Comparison of ENCODE assay signal across 10 cellular contexts in the genomic region with DNA sequence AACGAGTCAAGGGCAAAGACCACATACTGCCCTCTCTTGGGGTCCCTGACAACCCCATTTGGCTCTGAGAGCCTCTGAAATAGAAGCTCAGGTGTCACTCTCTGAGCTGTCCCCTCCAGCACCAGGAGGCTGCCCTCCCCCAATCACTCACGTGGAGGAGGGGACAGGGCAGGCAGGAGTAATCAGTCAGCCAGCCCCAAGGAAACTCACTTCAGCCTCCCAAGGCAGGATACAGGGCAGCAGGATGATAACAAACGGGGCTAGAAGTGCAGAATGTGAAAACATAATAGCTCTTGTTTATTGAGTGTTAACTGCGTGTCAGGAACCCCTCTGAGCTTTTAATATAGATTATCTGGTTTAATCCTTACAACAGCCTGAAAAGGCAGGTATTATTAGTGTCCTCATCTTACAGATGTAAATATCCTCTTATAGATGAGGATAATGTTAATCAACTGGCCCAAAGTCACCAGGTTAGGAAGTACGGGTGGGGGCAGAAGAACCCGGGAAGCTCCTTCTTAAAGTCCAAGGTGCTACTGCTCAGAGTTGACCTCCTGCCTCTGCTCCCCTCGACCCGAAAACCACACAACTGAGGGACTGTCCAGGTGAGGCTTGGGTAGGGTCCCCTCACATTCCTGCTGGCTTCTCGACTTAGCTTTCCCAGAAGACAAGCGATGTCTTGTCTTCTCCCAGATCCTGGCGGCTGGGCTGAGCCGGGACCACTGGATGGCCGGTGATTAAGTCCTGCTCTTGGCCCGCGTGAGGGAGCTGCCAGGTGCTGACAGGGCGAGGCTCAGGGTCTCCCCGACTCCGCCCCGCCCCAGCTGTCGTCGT. TPM values are rescaled to one million over a fixed set of nuclear protein-coding genes. Genes with fewer than 3 reads are reported as not detected.
DNase-seq lines count a peak whose midpoint lies in the region; ATAC-seq and TF ChIP-seq lines count a peak whose summit lies in the region.
"Had no signal": no experiment of that assay in that cellular context is flagged by ENCODE, and none has a peak within 500 bp of the region (broad histone marks: within the 10 kb centered on the region; RNA-seq: fewer than 3 reads in every experiment).

No MANE protein-coding gene starts in this region.

- 9 to 12% methylated on average over 5 to 6 of the region's 21 CpGs for WGBS in gastroesophageal sphincter (ENCODE audit: low coverage in 1 of 2), 2 donors

- peaks cover 68% of the 10 kb centered on the region for H3K27me3 ChIP-seq in MM.1S (replicated peaks; ENCODE audit: insufficient read depth, low read length)
- H3K27me3 ChIP-seq in neural cell (ENCODE audit: insufficient read depth, low read depth, low read length), result peaks cover 48% of the 10 kb centered on the region
- H3K27me3 ChIP-seq in gastroesophageal sphincter, result peaks cover 95% of the 10 kb centered on the region

- TF ChIP-seq CTCF in GM10266 (IDR thresholded peaks at IDR 0.05; ENCODE audit: control insufficient read depth, insufficient read depth, low read depth, missing control alignments) (peak; percentile 21), MM.1S (IDR thresholded peaks at IDR 0.05; ENCODE audit: low read length) (no peak), neural cell (IDR thresholded peaks at IDR 0.05; ENCODE audit: poor library complexity, severe bottlenecking) (no peak), gastroesophageal sphincter (IDR thresholded peaks at IDR 0.05) (no peak)

- DNase-seq in GM10266 (ENCODE audit: extremely low spot score), result peak; percentile 37
- no peak for DNase-seq in MM.1S
- no peak for DNase-seq in caudate nucleus (lab: John Stamatoyannopoulos, UW)
- DNase-seq in COLO829 (ENCODE audit: low spot score), result no peak
- no peak for DNase-seq in HT-29 (ENCODE audit: low spot score)

- no peak overlapping the region for H2AFZ ChIP-seq in MM.1S (ENCODE audit: low read length)
- H2AFZ ChIP-seq in neural cell (ENCODE audit: low read depth, low read length), result no peak overlapping the region

- H3K9me3 ChIP-seq in MM.1S (replicated peaks; ENCODE audit: insufficient read depth, low read length) (no peaks in the 10 kb centered on the region), neural cell (ENCODE audit: low read length) (no peaks in the 10 kb centered on the region), gastroesophageal sphincter (no peaks in the 10 kb centered on the region)
- H3K9me3 ChIP-seq: ascending aorta, ovary had no signal

- H3K4me2 ChIP-seq in MM.1S (ENCODE audit: low read depth, low read length) (peak overlapping the region; percentile 98), neural cell (ENCODE audit: low read length) (no peak overlapping the region)

- TF ChIP-seq RAD21 in neural cell (conservative IDR thresholded peaks at IDR 0.05), result no peak

- no peaks in the 10 kb centered on the region for H3F3A ChIP-seq in MM.1S (ENCODE audit: insufficient read depth, low read length)
- H3F3A ChIP-seq in neural cell (ENCODE audit: insufficient read depth, low read length, poor library complexity, severe bottlenecking), result no peaks in the 10 kb centered on the region

- ATAC-seq in HG03571 (IDR thresholded peaks at IDR 0.05; ENCODE audit: unreplicated experiment) (no peak), gastroesophageal sphincter (no peak)

- H3K27ac ChIP-seq in MM.1S (ENCODE audit: low read length) (no peak overlapping the region), caudate nucleus (ENCODE audit: low read depth, low read length) (peak overlapping the region; percentile 14), neural cell (ENCODE audit: low read length) (no peak overlapping the region), gastroesophageal sphincter (no peak overlapping the region)
- H3K27ac ChIP-seq: ascending aorta, ovary had no signal

- TF ChIP-seq POLR2A in gastroesophageal sphincter (IDR thresholded peaks at IDR 0.05), result no peak

- H3K9me2 ChIP-seq in MM.1S (replicated peaks; ENCODE audit: insufficient read depth, low read length), result no peaks in the 10 kb centered on the region
- H3K9me2 ChIP-seq in neural cell (ENCODE audit: insufficient read depth, low read length), result no peaks in the 10 kb centered on the region

- H4K20me1 ChIP-seq in MM.1S (ENCODE audit: insufficient read depth, low read length), result peaks cover 5% of the 10 kb centered on the region; the same call in 1 of the 2 replicates
- no peaks in the 10 kb centered on the region for H4K20me1 ChIP-seq in neural cell (ENCODE audit: insufficient read depth)

- H3K4me1 ChIP-seq in MM.1S (ENCODE audit: low read length), result peaks cover 3% of the 10 kb centered on the region; the same call in 1 of the 2 replicates
- peaks cover 0 to 45% (median 31%) of the 10 kb centered on the region in 3 donors for H3K4me1 ChIP-seq in gastroesophageal sphincter

- H3K36me3 ChIP-seq in MM.1S (replicated peaks; ENCODE audit: insufficient read depth, low read length) (no peaks in the 10 kb centered on the region), neural cell (ENCODE audit: insufficient read depth, low read length) (no peaks in the 10 kb centered on the region), gastroesophageal sphincter (no peaks in the 10 kb centered on the region)
- H3K36me3 ChIP-seq: ascending aorta, ovary had no signal

- H3K9ac ChIP-seq in MM.1S (ENCODE audit: low read length) (no peak overlapping the region), neural cell (ENCODE audit: low read length) (peak overlapping the region; percentile 42)

- H3K79me2 ChIP-seq in MM.1S (ENCODE audit: low read length) (no peaks in the 10 kb centered on the region), neural cell (replicated peaks; ENCODE audit: insufficient read depth, low read length) (no peaks in the 10 kb centered on the region)

- H3K4me3 ChIP-seq in MM.1S (ENCODE audit: low read length) (peak overlapping the region; percentile 61; the same call in 1 of the 2 replicates), neural cell (ENCODE audit: low read length) (peak overlapping the region; percentile 71), gastroesophageal sphincter (peak overlapping the region in 1 of 2 donors; percentile 44)

- TF ChIP-seq EP300 in neural cell (conservative IDR thresholded peaks at IDR 0.05; ENCODE audit: poor library complexity, severe bottlenecking) (no peak), gastroesophageal sphincter (IDR thresholded peaks at IDR 0.05) (no peak)

TF ChIP-seq in neural cell, 6 proteins besides CTCF, POLR2A, EP300 and RAD21:
- TF ChIP-seq POLR2AphosphoS5 (IDR thresholded peaks at IDR 0.05), result no peak
- no peak for TF ChIP-seq EZH2 (IDR thresholded peaks at IDR 0.05; ENCODE audit: borderline replicate concordance, insufficient read depth, low read length, poor library complexity, severe bottlenecking)
- no peak for TF ChIP-seq MXI1 (conservative IDR thresholded peaks at IDR 0.05; ENCODE audit: poor library complexity, severe bottlenecking)
- TF ChIP-seq TAF1 (IDR thresholded peaks at IDR 0.05; ENCODE audit: low read depth), result no peak
- TF ChIP-seq SMC3 (conservative IDR thresholded peaks at IDR 0.05; ENCODE audit: poor library complexity), result no peak
- TF ChIP-seq REST (IDR thresholded peaks at IDR 0.05; ENCODE audit: borderline replicate concordance), result no peak

RNA-seq across cellular contexts. Expression of gene CHRM4, which starts 2.7 kb away (rescaled TPM):
- polyA plus RNA-seq in neural cell, result 8.2 and 11.6 TPM in 2 replicates
- polyA minus RNA-seq in neural cell, result 18.4 and 24.1 TPM in 2 replicates
- total RNA-seq in HT-29 (2014; rRNA removed; shearing (Covaris generic)), result 0.05 and 0.70 TPM in 2 replicates
- total RNA-seq in gastroesophageal sphincter, result 1 to 10 TPM in 1 of 4 donors, under 1 TPM in 2, not detected in 1; 0.27 to 1.3 (median 0.69) TPM
- total RNA-seq: ascending aorta had no signal

RNA-seq across cellular contexts. Expression of gene MDK, which starts 7.4 kb away (rescaled TPM):
- polyA plus RNA-seq in neural cell, result 90.3 and 120 TPM in 2 replicates
- 34.3 and 38.1 TPM in 2 replicates for polyA minus RNA-seq in neural cell
- total RNA-seq in HT-29 (2014; rRNA removed; shearing (Covaris generic)), result 90.8 and 110 TPM in 2 replicates
- total RNA-seq in gastroesophageal sphincter, result 10 to 100 TPM in 2 of 4 donors, 1 to 10 TPM in 2; 5.0 to 25.0 (median 14.1) TPM

RNA-seq across cellular contexts. Expression of gene DGKZ, which starts 41.6 kb away (rescaled TPM):
- polyA plus RNA-seq in neural cell, result 55.7 and 91.0 TPM in 2 replicates
- polyA minus RNA-seq in neural cell, result 62.5 and 66.7 TPM in 2 replicates
- total RNA-seq in HT-29 (2014; rRNA removed; shearing (Covaris generic)), result 190 and 194 TPM in 2 replicates
- total RNA-seq in gastroesophageal sphincter, result 10 to 100 TPM; 39.2 to 78.8 (median 46.5) TPM
